1 cellular context compared by ENCODE assay signal in genomic region chr1:36251794-36252481, GRCh38.
TF ChIP-seq lines count a peak whose summit lies in the region.

No MANE protein-coding gene starts in this region.

TF ChIP-seq in HEK293, 187 proteins besides CTCF, POLR2A, EP300 and RAD21:
- TF ChIP-seq PRDM6 (tag by site-specific recombination; IDR thresholded peaks at IDR 0.05): peak; percentile 57
- TF ChIP-seq MYNN (tag by site-specific recombination; IDR thresholded peaks at IDR 0.05; ENCODE audit: borderline replicate concordance): peak; percentile 75
- TF ChIP-seq, protein P1, sequence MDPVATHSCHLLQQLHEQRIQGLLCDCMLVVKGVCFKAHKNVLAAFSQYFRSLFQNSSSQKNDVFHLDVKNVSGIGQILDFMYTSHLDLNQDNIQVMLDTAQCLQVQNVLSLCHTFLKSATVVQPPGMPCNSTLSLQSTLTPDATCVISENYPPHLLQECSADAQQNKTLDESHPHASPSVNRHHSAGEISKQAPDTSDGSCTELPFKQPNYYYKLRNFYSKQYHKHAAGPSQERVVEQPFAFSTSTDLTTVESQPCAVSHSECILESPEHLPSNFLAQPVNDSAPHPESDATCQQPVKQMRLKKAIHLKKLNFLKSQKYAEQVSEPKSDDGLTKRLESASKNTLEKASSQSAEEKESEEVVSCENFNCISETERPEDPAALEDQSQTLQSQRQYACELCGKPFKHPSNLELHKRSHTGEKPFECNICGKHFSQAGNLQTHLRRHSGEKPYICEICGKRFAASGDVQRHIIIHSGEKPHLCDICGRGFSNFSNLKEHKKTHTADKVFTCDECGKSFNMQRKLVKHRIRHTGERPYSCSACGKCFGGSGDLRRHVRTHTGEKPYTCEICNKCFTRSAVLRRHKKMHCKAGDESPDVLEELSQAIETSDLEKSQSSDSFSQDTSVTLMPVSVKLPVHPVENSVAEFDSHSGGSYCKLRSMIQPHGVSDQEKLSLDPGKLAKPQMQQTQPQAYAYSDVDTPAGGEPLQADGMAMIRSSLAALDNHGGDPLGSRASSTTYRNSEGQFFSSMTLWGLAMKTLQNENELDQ (tag by site-specific recombination; IDR thresholded peaks at IDR 0.05; ENCODE audit: low read depth): no peak
- TF ChIP-seq SP3 (tag by site-specific recombination; IDR thresholded peaks at IDR 0.05): no peak
